In the genomic region with DNA sequence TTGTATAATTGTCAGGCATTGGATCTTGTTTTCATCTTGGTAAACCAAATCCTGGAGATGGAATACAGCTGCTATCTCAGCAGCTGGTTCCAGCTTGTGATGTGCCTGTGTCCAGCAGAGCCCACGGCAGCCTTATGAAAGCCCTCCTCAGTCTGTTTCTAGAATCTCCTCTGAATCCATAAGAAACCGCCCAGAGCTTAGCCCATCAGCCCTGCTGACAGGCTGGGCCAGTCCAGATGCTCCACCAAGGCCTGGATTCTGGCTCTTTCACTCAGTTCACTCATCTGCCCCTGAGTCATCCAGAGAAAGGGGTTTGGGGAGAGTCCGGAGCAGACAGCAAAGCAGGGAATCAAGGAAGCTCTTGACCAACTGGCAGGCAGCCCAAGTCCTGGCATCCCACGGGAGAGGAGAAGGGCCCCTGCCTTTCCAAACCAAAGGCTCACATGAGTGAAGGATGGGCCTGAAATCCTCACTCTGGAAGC, we compare ENCODE assay signal across 15 cellular contexts. TPM values are rescaled to one million over a fixed set of nuclear protein-coding genes. Genes with fewer than 3 reads are reported as not detected.
DNase-seq lines count a peak whose midpoint lies in the region; ATAC-seq, FAIRE-seq and TF ChIP-seq lines count a peak whose summit lies in the region.
"Had no signal": no experiment of that assay in that cellular context is flagged by ENCODE, and none has a peak within 500 bp of the region (broad histone marks: within the 10 kb centered on the region; RNA-seq: fewer than 3 reads in every experiment).

No MANE protein-coding gene starts in this region.

- H3K27ac Mint-ChIP-seq in activated naive CD4-positive, alpha-beta T cell treated with anti-CD3 and anti-CD28 coated beads, Interleukin-2, amount 50 U/mL, for 72 hours: no peak overlapping the region
- H3K27ac Mint-ChIP-seq: activated T-helper 2 cell treated with anti-CD3 and anti-CD28 coated beads, Interferon-gamma antibody, Interleukin-2, Interleukin-4, amounts not matched to agents 10 μg/mL and 5 μg/mL and 100 μg/mL, durations not matched to agents 14 hours and 24 hours and 36 hours; dendritic cell treated with granulocyte-macrophage colony-stimulating factor and Interleukin-4, amounts not matched to agents 40 ng/mL and 50 ng/mL, for 4 days; H9; nephron had no signal

- H3K9ac ChIP-seq in K562 (ENCODE audit: insufficient read depth in 1 of 2, low read depth in 2 of 2, low read length in 2 of 2): peak overlapping the region; percentile 11 to 46; a peak in 1 of 4 replicates

- FAIRE-seq in K562 (lab: Jason Lieb, UNC): no peak

- H3K36me3 ChIP-seq in K562 (ENCODE audit: control insufficient read depth, insufficient read depth, low read length) (no peaks in the 10 kb centered on the region), heart right ventricle (peaks cover 0 to 11% (median 0%) of the 10 kb centered on the region in 9 donors)

- ATAC-seq in K562 (peak; percentile 6; the same call in 1 of the 3 replicates), heart right ventricle (peak; percentile 64 to 90 (median 78))
- no peak for ATAC-seq in activated naive CD4-positive, alpha-beta T cell treated with anti-CD3 and anti-CD28 coated beads, Interleukin-2, amount 50 U/mL, for 72 hours

- no peak overlapping the region for H3K4me2 ChIP-seq in K562 (ENCODE audit: insufficient read depth, low read length)

- H3K9me3 Mint-ChIP-seq in activated naive CD4-positive, alpha-beta T cell treated with anti-CD3 and anti-CD28 coated beads, Interleukin-2, amount 50 U/mL, for 72 hours: no peaks in the 10 kb centered on the region
- H3K9me3 Mint-ChIP-seq: activated T-helper 2 cell treated with anti-CD3 and anti-CD28 coated beads, Interferon-gamma antibody, Interleukin-2, Interleukin-4, amounts not matched to agents 10 μg/mL and 5 μg/mL and 100 μg/mL, durations not matched to agents 14 hours and 24 hours and 36 hours; dendritic cell treated with granulocyte-macrophage colony-stimulating factor and Interleukin-4, amounts not matched to agents 40 ng/mL and 50 ng/mL, for 4 days; H9 had no signal

- no peaks in the 10 kb centered on the region for H3K9me1 ChIP-seq in K562 (ENCODE audit: control insufficient read depth, insufficient read depth, low read length)

- no peaks in the 10 kb centered on the region for H4K20me1 ChIP-seq in K562 (replicated peaks; ENCODE audit: control insufficient read depth, insufficient read depth, low read length)

- H3K4me3 ChIP-seq in K562 (no peak overlapping the region), heart right ventricle (no peak overlapping the region), skeletal muscle cell (ENCODE audit: low read depth, low read length) (no peak overlapping the region)

- BruUV-seq in K562 (replicated peaks; lab: Mats Ljungman, UMichigan): no TSS peak

- in situ Hi-C loops in K562 (cut with MboI): no loop called here

- no peak for TF ChIP-seq RAD21 in K562 (CRISPR knock-in tag; conservative IDR thresholded peaks at IDR 0.05 in 1 of 2, IDR thresholded peaks at IDR 0.05 in 1 of 2)

- H3K79me2 ChIP-seq in K562 (ENCODE audit: control insufficient read depth, insufficient read depth, low read length): no peaks in the 10 kb centered on the region

- peak overlapping the region; percentile 81 for H2AFZ ChIP-seq in K562 (ENCODE audit: low read depth, low read length)

- CTCF ChIA-PET in K562 (lab: Yijun Ruan, JAX; ENCODE audit: low intra/inter-chr PET ratio): interaction anchor here (0.6 to 0.7 kb wide), 2 partner anchors 99 to 244 kb away, joined by 3 to 4 read pairs; no protein-coding TSS in a partner anchor

- H3K27me3 ChIP-seq in K562 (ENCODE audit: control insufficient read depth in 2 of 2, insufficient read depth in 2 of 2, low read length in 2 of 2) (no peaks in the 10 kb centered on the region), heart right ventricle (no peaks in the 10 kb centered on the region)

- H3K27ac ChIP-seq in K562 (ENCODE audit: extremely low read depth, low read depth, low read length) (peak overlapping the region; percentile 53; the same call in 1 of the 3 replicates), heart right ventricle (peak overlapping the region in 4 of 10 donors; percentile 12 to 57 (median 37))

- no peak for TF ChIP-seq POLR2A in K562 (conservative IDR thresholded peaks at IDR 0.05)

- 74% methylated on average over 3 of the region's 4 CpGs for WGBS in K562 (ENCODE audit: insufficient coverage, low coverage, missing lambda C conversion rate)
- 57 to 64% methylated on average over 4 of the region's 4 CpGs for WGBS in heart right ventricle, 2 donors

- DNase-seq in EH (ENCODE audit: low read depth): peak; percentile 90
- no peak for DNase-seq in K562 (ENCODE audit: extremely low read depth in 1 of 4, low spot score in 3 of 4)
- peak in 1 of 2 donors; percentile 68 for DNase-seq in heart right ventricle
- DNase-seq in skeletal muscle cell (ENCODE audit: low read depth): peak; percentile 62
- no peak for DNase-seq in NOMO-1 treated with DMSO at 0.1 percent for 48 hours (lab: John Stamatoyannopoulos, UW; ENCODE audit: unreplicated experiment)
- no peak for DNase-seq in MV-4-11 (lab: John Stamatoyannopoulos, UW)
- DNase-seq in HuH-7.5 (ENCODE audit: low spot score): no peak
- no peak for DNase-seq in activated naive CD4-positive, alpha-beta T cell treated with anti-CD3 and anti-CD28 coated beads, Interleukin-2, amount 50 U/mL, for 72 hours (ENCODE audit: low spot score in 2 of 2)
- DNase-seq: H9; NCI-H345; SHP77 treated with DMSO at 0.1 percent for 48 hours; stimulated activated CD4-positive, alpha-beta T cell treated with anti-CD3 and anti-CD28 coated beads, Interleukin-2, amount 100 ng/mL, for 24 hours had no signal

- H3K9me3 ChIP-seq in K562 (replicated peaks; ENCODE audit: control insufficient read depth, insufficient read depth, low read depth, low read length) (no peaks in the 10 kb centered on the region), heart right ventricle (peaks cover 0 to 3% (median 0%) of the 10 kb centered on the region in 11 donors)

- intact Hi-C loops in K562 (cut with micrococcal nuclease) (no loop called here), heart right ventricle (cut with DNase I) (loop anchor here in 1 of 10 donors (5.0 kb wide), 1 partner anchor 48 kb away; no protein-coding TSS in a partner anchor)

- POLR2A ChIA-PET in K562 (lab: Yijun Ruan, JAX): interaction anchor here (0.9 to 3.6 kb wide), 5 partner anchors 10 to 97 kb away, joined by 3 to 13 read pairs (median 3); no protein-coding TSS in a partner anchor

- TF ChIP-seq CTCF in K562 (IDR thresholded peaks at IDR 0.05 in 2 of 3, conservative IDR thresholded peaks at IDR 0.05 in 1 of 3; ENCODE audit: insufficient read depth in 2 of 3, low read depth in 1 of 3, low read length in 3 of 3) (no peak), heart right ventricle (IDR thresholded peaks at IDR 0.05) (no peak)

- peaks cover 23 to 40% of the 10 kb centered on the region in 2 experiments for H3K4me1 ChIP-seq in K562 (replicated peaks in 1 of 2; ENCODE audit: control insufficient read depth in 2 of 2, insufficient read depth in 2 of 2, low read length in 2 of 2)
- H3K4me1 ChIP-seq in heart right ventricle: peaks cover 0 to 48% (median 36%) of the 10 kb centered on the region in 9 donors

- H3K36me3 Mint-ChIP-seq in activated naive CD4-positive, alpha-beta T cell treated with anti-CD3 and anti-CD28 coated beads, Interleukin-2, amount 50 U/mL, for 72 hours: no peaks in the 10 kb centered on the region

- no peak for TF ChIP-seq EP300 in K562 (IDR thresholded peaks at IDR 0.05; ENCODE audit: low read length)

TF ChIP-seq in K562, 482 proteins besides CTCF, POLR2A, EP300 and RAD21 (continues in another document):
- TF ChIP-seq, protein P1, sequence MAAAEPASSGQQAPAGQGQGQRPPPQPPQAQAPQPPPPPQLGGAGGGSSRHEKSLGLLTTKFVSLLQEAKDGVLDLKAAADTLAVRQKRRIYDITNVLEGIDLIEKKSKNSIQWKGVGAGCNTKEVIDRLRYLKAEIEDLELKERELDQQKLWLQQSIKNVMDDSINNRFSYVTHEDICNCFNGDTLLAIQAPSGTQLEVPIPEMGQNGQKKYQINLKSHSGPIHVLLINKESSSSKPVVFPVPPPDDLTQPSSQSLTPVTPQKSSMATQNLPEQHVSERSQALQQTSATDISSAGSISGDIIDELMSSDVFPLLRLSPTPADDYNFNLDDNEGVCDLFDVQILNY (CRISPR knock-in tag; IDR thresholded peaks at IDR 0.05): 0 out of 2 replicates have a peak, but pooled peaks have one; percentile 17
- TF ChIP-seq, protein P2, sequence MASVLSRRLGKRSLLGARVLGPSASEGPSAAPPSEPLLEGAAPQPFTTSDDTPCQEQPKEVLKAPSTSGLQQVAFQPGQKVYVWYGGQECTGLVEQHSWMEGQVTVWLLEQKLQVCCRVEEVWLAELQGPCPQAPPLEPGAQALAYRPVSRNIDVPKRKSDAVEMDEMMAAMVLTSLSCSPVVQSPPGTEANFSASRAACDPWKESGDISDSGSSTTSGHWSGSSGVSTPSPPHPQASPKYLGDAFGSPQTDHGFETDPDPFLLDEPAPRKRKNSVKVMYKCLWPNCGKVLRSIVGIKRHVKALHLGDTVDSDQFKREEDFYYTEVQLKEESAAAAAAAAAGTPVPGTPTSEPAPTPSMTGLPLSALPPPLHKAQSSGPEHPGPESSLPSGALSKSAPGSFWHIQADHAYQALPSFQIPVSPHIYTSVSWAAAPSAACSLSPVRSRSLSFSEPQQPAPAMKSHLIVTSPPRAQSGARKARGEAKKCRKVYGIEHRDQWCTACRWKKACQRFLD (CRISPR knock-in tag; IDR thresholded peaks at IDR 0.05): 0 out of 2 replicates have a peak, but pooled peaks have one; percentile 26

RNA-seq across cellular contexts. Expression of a gene that starts 45.6 kb away (rescaled TPM):
- total RNA-seq in K562 (2011; cell fraction: chromatin; rRNA removed; ENCODE audit: low replicate concordance): 12.5 and 15.1 TPM in 2 replicates
- 5.0 and 6.2 TPM in 2 replicates for total RNA-seq in K562 (2011; cell fraction: nucleolus; rRNA removed)
- total RNA-seq in K562 (2011; cell fraction: nucleoplasm; rRNA removed): 10.3 and 12.7 TPM in 2 replicates
- total RNA-seq in K562 (2014; rRNA removed) (4.5 and 4.9 TPM in 2 replicates), K562 (2014; rRNA removed; fragmentation: Illumina TruSeq; extraction: Trizol) (3.2 and 3.7 TPM in 2 replicates), K562 (2015; rRNA removed; fragmentation: Illumina TruSeq; extraction: Trizol) (2.9 and 3.3 TPM in 2 replicates), K562 (2021) (15.4 and 16.8 TPM in 2 replicates), heart right ventricle (100 to 1,000 TPM in 3 of 10 donors, 10 to 100 TPM in 7; 29.5 to 111 (median 89.0) TPM)
- polyA plus RNA-seq in K562 (2011; rRNA removed) (0.91 TPM in 2 replicates), K562 (2014; fragmentation: Illumina TruSeq; extraction: Trizol) (10.7 and 13.2 TPM in 2 replicates), K562 (2014; fragmentation: Nextera tagmentation; extraction: Ambion mirVana) (1 to 10 TPM; 1.8 to 2.1 TPM), K562 (2014; rRNA removed) (4.2 and 5.6 TPM in 2 replicates), heart right ventricle (10 to 100 TPM; 13.7 to 61.5 TPM)
- 0.63 and 0.92 TPM in 2 replicates for polyA plus RNA-seq in K562 (2011; cell fraction: cytosol; rRNA removed)
- 2.0 and 4.7 TPM in 2 replicates for polyA plus RNA-seq in K562 (2011; cell fraction: nucleus; rRNA removed)
- 16.3 and 25.4 TPM in 2 replicates for polyA plus RNA-seq in K562 (2012)
- polyA minus RNA-seq in K562 (2011; rRNA and poly(A)+ RNA removed): 1.5 and 1.9 TPM in 2 replicates
- 3.9 and 4.1 TPM in 2 replicates for polyA minus RNA-seq in K562 (2011; cell fraction: cytosol; rRNA and poly(A)+ RNA removed)
- 2.9 and 3.0 TPM in 2 replicates for polyA minus RNA-seq in K562 (2011; cell fraction: nucleus; rRNA and poly(A)+ RNA removed)
- total RNA-seq in activated naive CD4-positive, alpha-beta T cell treated with anti-CD3 and anti-CD28 coated beads, Interleukin-2, amount 50 U/mL, for 72 hours: 1 to 10 TPM in 1 of 2 donors, under 1 TPM in 1; 0.48 to 3.1 TPM

Comparison
In these comparisons a context has a peak if more than half of its experiments do, and no peak if none do; other contexts are left out.
1. DNase-seq: peak in EH (single experiment) and skeletal muscle cell (single experiment); none in K562 (0 of 4), NOMO-1 treated with DMSO at 0.1 percent for 48 hours (single experiment), MV-4-11 (single experiment), HuH-7.5 (single experiment) and activated naive CD4-positive, alpha-beta T cell treated with anti-CD3 and anti-CD28 coated beads, Interleukin-2, amount 50 U/mL, for 72 hours (0 of 2).
2. ATAC-seq: peak in K562 (single experiment) and heart right ventricle (8 of 8); none in activated naive CD4-positive, alpha-beta T cell treated with anti-CD3 and anti-CD28 coated beads, Interleukin-2, amount 50 U/mL, for 72 hours (0 of 2).